Comparison of ENCODE assay signal across 1 cellular context in the genomic region with DNA sequence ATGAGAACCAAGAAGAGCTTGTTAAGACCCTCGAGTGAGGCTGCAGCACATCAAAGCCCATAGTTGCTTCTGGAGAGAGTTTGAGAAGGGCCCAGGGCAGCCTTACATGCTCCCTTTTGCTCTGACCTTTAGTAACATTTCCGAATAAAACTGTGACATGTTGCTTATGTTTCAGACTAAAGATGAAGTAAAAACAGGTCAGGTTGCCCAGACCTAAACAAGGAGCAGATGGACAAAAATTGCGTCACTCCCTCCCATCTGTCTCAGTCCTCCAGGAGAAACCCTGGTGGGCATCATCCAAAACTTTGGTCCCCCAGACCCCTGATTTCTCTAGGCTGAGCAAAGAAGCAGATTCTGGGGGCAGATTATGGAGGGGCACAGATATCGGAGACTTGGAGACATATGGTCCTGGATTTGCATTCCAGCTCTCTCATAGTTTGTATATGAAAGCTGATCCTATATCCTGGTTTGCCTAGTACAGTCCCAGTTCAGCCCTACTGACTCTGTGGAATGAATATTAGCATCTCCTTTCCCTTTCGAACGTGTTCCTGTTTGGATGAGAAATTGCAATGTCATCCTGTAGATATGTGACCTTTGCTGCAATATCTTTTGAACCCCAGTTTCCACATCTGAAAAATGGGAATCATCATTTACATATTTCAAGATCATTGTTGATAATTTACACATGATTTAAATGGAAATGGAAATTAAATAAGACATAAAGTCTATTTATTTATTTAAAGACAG.
A peak's percentile ranks its signal among the peaks of the same experiment; 100 is the strongest.
TF ChIP-seq lines count a peak whose summit lies in the region.

No MANE protein-coding gene starts in this region.

TF ChIP-seq in K562, 482 proteins besides CTCF, POLR2A, EP300 and RAD21 (continued from another document):
- TF ChIP-seq, protein P1, sequence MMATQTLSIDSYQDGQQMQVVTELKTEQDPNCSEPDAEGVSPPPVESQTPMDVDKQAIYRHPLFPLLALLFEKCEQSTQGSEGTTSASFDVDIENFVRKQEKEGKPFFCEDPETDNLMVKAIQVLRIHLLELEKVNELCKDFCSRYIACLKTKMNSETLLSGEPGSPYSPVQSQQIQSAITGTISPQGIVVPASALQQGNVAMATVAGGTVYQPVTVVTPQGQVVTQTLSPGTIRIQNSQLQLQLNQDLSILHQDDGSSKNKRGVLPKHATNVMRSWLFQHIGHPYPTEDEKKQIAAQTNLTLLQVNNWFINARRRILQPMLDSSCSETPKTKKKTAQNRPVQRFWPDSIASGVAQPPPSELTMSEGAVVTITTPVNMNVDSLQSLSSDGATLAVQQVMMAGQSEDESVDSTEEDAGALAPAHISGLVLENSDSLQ (IDR thresholded peaks at IDR 0.05), result no peak
- TF ChIP-seq ZBED1 (IDR thresholded peaks at IDR 0.05) (no peak), SMAD3 (CRISPR knock-in tag; conservative IDR thresholded peaks at IDR 0.05) (no peak), NFIC (IDR thresholded peaks at IDR 0.05) (no peak), NUFIP1 (IDR thresholded peaks at IDR 0.05; ENCODE audit: partially characterized antibody) (no peak), CCAR2 (IDR thresholded peaks at IDR 0.05; ENCODE audit: low read depth, low read length) (no peak), ZZZ3 (IDR thresholded peaks at IDR 0.05) (no peak), JUNB (CRISPR knock-in tag; conservative IDR thresholded peaks at IDR 0.05) (no peak), TARDBP (IDR thresholded peaks at IDR 0.05) (no peak), ZNF124 (CRISPR knock-in tag; IDR thresholded peaks at IDR 0.05) (no peak), HSF4 (CRISPR knock-in tag; IDR thresholded peaks at IDR 0.05; ENCODE audit: borderline replicate concordance) (no peak), ZNF408 (CRISPR knock-in tag; IDR thresholded peaks at IDR 0.05; ENCODE audit: low read depth) (no peak), GATAD2B (IDR thresholded peaks at IDR 0.05; ENCODE audit: borderline replicate concordance) (no peak), EGR1 (conservative IDR thresholded peaks at IDR 0.05) (no peak), NR2C1 (IDR thresholded peaks at IDR 0.05) (no peak), NR2C1 (tag; IDR thresholded peaks at IDR 0.05) (no peak), DNMT1 (IDR thresholded peaks at IDR 0.05) (no peak), RFX1 (IDR thresholded peaks at IDR 0.05) (no peak), HNRNPLL (IDR thresholded peaks at IDR 0.05; ENCODE audit: low read depth, low read length, poor library complexity, severe bottlenecking) (no peak), MAFF (IDR thresholded peaks at IDR 0.05; ENCODE audit: low read length) (peak; percentile 27; the same call in 1 of the 2 replicates), ESRRA (IDR thresholded peaks at IDR 0.05; ENCODE audit: borderline replicate concordance, low read depth) (peak; percentile 54; the same call in 1 of the 2 replicates), ZNF586 (CRISPR knock-in tag; conservative IDR thresholded peaks at IDR 0.05) (no peak), MAFG (tag; conservative IDR thresholded peaks at IDR 0.05) (peak; percentile 76), ETV5 (CRISPR knock-in tag; IDR thresholded peaks at IDR 0.05; ENCODE audit: low read depth) (no peak), ZNF316 (IDR thresholded peaks at IDR 0.05) (peak; percentile 35; the same call in 1 of the 2 replicates), RB1 (IDR thresholded peaks at IDR 0.05; ENCODE audit: low read depth) (no peak), RBM25 (IDR thresholded peaks at IDR 0.05; ENCODE audit: low read depth, low read length, severe bottlenecking) (no peak), KDM1A (IDR thresholded peaks at IDR 0.05) (no peak)
- TF ChIP-seq, protein P2, sequence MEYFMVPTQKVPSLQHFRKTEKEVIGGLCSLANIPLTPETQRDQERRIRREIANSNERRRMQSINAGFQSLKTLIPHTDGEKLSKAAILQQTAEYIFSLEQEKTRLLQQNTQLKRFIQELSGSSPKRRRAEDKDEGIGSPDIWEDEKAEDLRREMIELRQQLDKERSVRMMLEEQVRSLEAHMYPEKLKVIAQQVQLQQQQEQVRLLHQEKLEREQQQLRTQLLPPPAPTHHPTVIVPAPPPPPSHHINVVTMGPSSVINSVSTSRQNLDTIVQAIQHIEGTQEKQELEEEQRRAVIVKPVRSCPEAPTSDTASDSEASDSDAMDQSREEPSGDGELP (CRISPR knock-in tag; IDR thresholded peaks at IDR 0.05; ENCODE audit: borderline replicate concordance), result no peak
- TF ChIP-seq, protein P3, sequence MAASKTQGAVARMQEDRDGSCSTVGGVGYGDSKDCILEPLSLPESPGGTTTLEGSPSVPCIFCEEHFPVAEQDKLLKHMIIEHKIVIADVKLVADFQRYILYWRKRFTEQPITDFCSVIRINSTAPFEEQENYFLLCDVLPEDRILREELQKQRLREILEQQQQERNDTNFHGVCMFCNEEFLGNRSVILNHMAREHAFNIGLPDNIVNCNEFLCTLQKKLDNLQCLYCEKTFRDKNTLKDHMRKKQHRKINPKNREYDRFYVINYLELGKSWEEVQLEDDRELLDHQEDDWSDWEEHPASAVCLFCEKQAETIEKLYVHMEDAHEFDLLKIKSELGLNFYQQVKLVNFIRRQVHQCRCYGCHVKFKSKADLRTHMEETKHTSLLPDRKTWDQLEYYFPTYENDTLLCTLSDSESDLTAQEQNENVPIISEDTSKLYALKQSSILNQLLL (CRISPR knock-in tag; IDR thresholded peaks at IDR 0.05; ENCODE audit: borderline replicate concordance), result no peak
- TF ChIP-seq, protein P4, sequence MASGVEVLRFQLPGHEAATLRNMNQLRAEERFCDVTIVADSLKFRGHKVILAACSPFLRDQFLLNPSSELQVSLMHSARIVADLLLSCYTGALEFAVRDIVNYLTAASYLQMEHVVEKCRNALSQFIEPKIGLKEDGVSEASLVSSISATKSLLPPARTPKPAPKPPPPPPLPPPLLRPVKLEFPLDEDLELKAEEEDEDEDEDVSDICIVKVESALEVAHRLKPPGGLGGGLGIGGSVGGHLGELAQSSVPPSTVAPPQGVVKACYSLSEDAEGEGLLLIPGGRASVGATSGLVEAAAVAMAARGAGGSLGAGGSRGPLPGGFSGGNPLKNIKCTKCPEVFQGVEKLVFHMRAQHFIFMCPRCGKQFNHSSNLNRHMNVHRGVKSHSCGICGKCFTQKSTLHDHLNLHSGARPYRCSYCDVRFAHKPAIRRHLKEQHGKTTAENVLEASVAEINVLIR (CRISPR knock-in tag; IDR thresholded peaks at IDR 0.05), result no peak
- TF ChIP-seq, protein P5, sequence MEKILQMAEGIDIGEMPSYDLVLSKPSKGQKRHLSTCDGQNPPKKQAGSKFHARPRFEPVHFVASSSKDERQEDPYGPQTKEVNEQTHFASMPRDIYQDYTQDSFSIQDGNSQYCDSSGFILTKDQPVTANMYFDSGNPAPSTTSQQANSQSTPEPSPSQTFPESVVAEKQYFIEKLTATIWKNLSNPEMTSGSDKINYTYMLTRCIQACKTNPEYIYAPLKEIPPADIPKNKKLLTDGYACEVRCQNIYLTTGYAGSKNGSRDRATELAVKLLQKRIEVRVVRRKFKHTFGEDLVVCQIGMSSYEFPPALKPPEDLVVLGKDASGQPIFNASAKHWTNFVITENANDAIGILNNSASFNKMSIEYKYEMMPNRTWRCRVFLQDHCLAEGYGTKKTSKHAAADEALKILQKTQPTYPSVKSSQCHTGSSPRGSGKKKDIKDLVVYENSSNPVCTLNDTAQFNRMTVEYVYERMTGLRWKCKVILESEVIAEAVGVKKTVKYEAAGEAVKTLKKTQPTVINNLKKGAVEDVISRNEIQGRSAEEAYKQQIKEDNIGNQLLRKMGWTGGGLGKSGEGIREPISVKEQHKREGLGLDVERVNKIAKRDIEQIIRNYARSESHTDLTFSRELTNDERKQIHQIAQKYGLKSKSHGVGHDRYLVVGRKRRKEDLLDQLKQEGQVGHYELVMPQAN (IDR thresholded peaks at IDR 0.05; ENCODE audit: borderline replicate concordance), result no peak
- TF ChIP-seq, protein P6, sequence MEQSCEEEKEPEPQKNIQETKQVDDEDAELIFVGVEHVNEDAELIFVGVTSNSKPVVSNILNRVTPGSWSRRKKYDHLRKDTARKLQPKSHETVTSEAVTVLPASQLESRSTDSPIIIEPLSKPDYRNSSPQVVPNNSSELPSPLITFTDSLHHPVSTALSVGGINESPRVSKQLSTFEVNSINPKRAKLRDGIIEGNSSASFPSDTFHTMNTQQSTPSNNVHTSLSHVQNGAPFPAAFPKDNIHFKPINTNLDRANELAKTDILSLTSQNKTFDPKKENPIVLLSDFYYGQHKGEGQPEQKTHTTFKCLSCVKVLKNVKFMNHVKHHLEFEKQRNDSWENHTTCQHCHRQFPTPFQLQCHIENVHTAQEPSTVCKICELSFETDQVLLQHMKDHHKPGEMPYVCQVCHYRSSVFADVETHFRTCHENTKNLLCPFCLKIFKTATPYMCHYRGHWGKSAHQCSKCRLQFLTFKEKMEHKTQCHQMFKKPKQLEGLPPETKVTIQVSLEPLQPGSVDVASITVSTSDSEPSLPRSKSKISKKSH (CRISPR knock-in tag; IDR thresholded peaks at IDR 0.05), result no peak
- TF ChIP-seq, protein P7, sequence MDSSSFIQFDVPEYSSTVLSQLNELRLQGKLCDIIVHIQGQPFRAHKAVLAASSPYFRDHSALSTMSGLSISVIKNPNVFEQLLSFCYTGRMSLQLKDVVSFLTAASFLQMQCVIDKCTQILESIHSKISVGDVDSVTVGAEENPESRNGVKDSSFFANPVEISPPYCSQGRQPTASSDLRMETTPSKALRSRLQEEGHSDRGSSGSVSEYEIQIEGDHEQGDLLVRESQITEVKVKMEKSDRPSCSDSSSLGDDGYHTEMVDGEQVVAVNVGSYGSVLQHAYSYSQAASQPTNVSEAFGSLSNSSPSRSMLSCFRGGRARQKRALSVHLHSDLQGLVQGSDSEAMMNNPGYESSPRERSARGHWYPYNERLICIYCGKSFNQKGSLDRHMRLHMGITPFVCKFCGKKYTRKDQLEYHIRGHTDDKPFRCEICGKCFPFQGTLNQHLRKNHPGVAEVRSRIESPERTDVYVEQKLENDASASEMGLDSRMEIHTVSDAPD (CRISPR knock-in tag; IDR thresholded peaks at IDR 0.05), result no peak
- TF ChIP-seq, protein P8, sequence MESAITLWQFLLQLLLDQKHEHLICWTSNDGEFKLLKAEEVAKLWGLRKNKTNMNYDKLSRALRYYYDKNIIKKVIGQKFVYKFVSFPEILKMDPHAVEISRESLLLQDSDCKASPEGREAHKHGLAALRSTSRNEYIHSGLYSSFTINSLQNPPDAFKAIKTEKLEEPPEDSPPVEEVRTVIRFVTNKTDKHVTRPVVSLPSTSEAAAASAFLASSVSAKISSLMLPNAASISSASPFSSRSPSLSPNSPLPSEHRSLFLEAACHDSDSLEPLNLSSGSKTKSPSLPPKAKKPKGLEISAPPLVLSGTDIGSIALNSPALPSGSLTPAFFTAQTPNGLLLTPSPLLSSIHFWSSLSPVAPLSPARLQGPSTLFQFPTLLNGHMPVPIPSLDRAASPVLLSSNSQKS (CRISPR knock-in tag; IDR thresholded peaks at IDR 0.05), result no peak
